ENCODE assay signal across 19 cellular contexts in genomic region chr11:2693851-2694261, GRCh38. TPM values are rescaled to one million over a fixed set of nuclear protein-coding genes. Genes with fewer than 3 reads are reported as not detected.
DNase-seq lines count a peak whose midpoint lies in the region; ATAC-seq and TF ChIP-seq lines count a peak whose summit lies in the region.
"Had no signal": no experiment of that assay in that cellular context is flagged by ENCODE, and none has a peak within 500 bp of the region (broad histone marks: within the 10 kb centered on the region; RNA-seq: fewer than 3 reads in every experiment).

No MANE protein-coding gene starts in this region.

- POLR2A ChIA-PET in activated CD4-positive, alpha-beta T cell treated with anti-CD3 and anti-CD28 coated beads for 36 hours (lab: Charles Lee), result no interaction called here

- no peak overlapping the region for H3K4me2 ChIP-seq in OCI-LY1 (ENCODE audit: low read length)

- no peaks in the 10 kb centered on the region for H3K27me3 Mint-ChIP-seq in activated CD4-positive, alpha-beta T cell treated with anti-CD3 and anti-CD28 coated beads for 36 hours
- H3K27me3 Mint-ChIP-seq: naive B cell had no signal

- DNase-seq in activated CD4-positive, alpha-beta T cell treated with anti-CD3 and anti-CD28 coated beads for 36 hours, result peak; percentile 2
- DNase-seq in activated CD4-positive, alpha-beta T cell treated with anti-CD3 and anti-CD28 coated beads, Interleukin-2, amount 50 U/mL, for 4 hours, result no peak
- no peak for DNase-seq in iPS DF 6.9 (ENCODE audit: low read depth, low spot score)
- DNase-seq in posterior vena cava (ENCODE audit: low spot score), result peak; percentile 61
- DNase-seq in EL, result no peak
- DNase-seq in thyroid gland, result no peak
- no peak for DNase-seq in activated gamma-delta T cell (lab: John Stamatoyannopoulos, UW)
- DNase-seq: amniotic stem cell; colonic mucosa; Karpas-422; naive B cell; NCI-H1436 treated with DMSO at 0.1 percent for 48 hours; NCI-H510A; stimulated activated CD4-positive, alpha-beta T cell treated with anti-CD3 and anti-CD28 coated beads, Interleukin-2, amount 100 ng/mL, for 48 hours had no signal

- H3K27ac Mint-ChIP-seq in activated CD4-positive, alpha-beta T cell treated with anti-CD3 and anti-CD28 coated beads for 36 hours, result no peak overlapping the region

- H3K27me3 ChIP-seq in OCI-LY1 (ENCODE audit: insufficient read depth, low read length), result no peaks in the 10 kb centered on the region
- no peaks in the 10 kb centered on the region for H3K27me3 ChIP-seq in iPS DF 6.9 (ENCODE audit: control insufficient read depth, insufficient read depth, low read length)
- H3K27me3 ChIP-seq in thyroid gland, result no peaks in the 10 kb centered on the region
- H3K27me3 ChIP-seq: colonic mucosa, esophagus muscularis mucosa, uterus had no signal

- no peaks in the 10 kb centered on the region for H3K9me2 ChIP-seq in OCI-LY1 (ENCODE audit: low read depth, low read length)

- whole genome bisulfite sequencing in iPS DF 6.9 (ENCODE audit: insufficient coverage, insufficient read length), result no CpG with 5 or more reads among the region's 7 CpGs
- 75 to 77% methylated on average over 6 to 7 of the region's 7 CpGs for WGBS in thyroid gland, 2 donors

- no peak for ATAC-seq in activated CD4-positive, alpha-beta T cell treated with anti-CD3 and anti-CD28 coated beads for 36 hours
- ATAC-seq: activated CD4-positive, CD25-positive, alpha-beta regulatory T cell treated with anti-CD3 and anti-CD28 coated beads, Interleukin-2, amount 50 U/mL, for 24 hours; Panc1 had no signal

- peaks cover 69% of the 10 kb centered on the region for H3K4me1 ChIP-seq in OCI-LY1 (ENCODE audit: insufficient read depth, low read length, severe bottlenecking)
- H3K4me1 ChIP-seq in iPS DF 6.9 (ENCODE audit: control insufficient read depth, insufficient read depth, low read length), result peaks cover 41% of the 10 kb centered on the region
- H3K4me1 ChIP-seq in thyroid gland, result peaks cover 18 to 21% of the 10 kb centered on the region in 2 donors
- H3K4me1 ChIP-seq: uterus had no signal

- no peak overlapping the region for H2AFZ ChIP-seq in OCI-LY1 (ENCODE audit: low read length)

- no peaks in the 10 kb centered on the region for H3K36me3 ChIP-seq in OCI-LY1 (ENCODE audit: insufficient read depth, low read length)
- H3K36me3 ChIP-seq in iPS DF 6.9 (ENCODE audit: control insufficient read depth, insufficient read depth, low read length), result no peaks in the 10 kb centered on the region; the same call in 1 of the 2 replicates
- H3K36me3 ChIP-seq in thyroid gland, result no peaks in the 10 kb centered on the region
- H3K36me3 ChIP-seq: colonic mucosa, esophagus muscularis mucosa, uterus had no signal

- H3K79me2 ChIP-seq in OCI-LY1 (ENCODE audit: insufficient read depth, low read length), result peaks cover 18% of the 10 kb centered on the region

- peaks cover 6% of the 10 kb centered on the region for H3K36me3 Mint-ChIP-seq in activated CD4-positive, alpha-beta T cell treated with anti-CD3 and anti-CD28 coated beads for 36 hours (ENCODE audit: low read depth)
- H3K36me3 Mint-ChIP-seq: naive B cell had no signal

- no peak for TF ChIP-seq POLR2A in thyroid gland (IDR thresholded peaks at IDR 0.05)

- no peak overlapping the region for H3K4me3 ChIP-seq in OCI-LY1 (ENCODE audit: low read depth, low read length, poor library complexity, severe bottlenecking)
- H3K4me3 ChIP-seq in iPS DF 6.9 (ENCODE audit: low read length), result no peak overlapping the region
- H3K4me3 ChIP-seq in thyroid gland (replicated peaks in 1 of 3), result no peak overlapping the region
- H3K4me3 ChIP-seq: colonic mucosa, esophagus muscularis mucosa, uterus had no signal

- H3K27ac ChIP-seq in OCI-LY1 (ENCODE audit: low read depth, low read length, poor library complexity, severe bottlenecking) (no peak overlapping the region), iPS DF 6.9 (ENCODE audit: low read length) (peak overlapping the region; percentile 60), thyroid gland (no peak overlapping the region)
- H3K27ac ChIP-seq: colonic mucosa, esophagus muscularis mucosa, uterus had no signal

- no peaks in the 10 kb centered on the region for H3F3A ChIP-seq in OCI-LY1 (ENCODE audit: insufficient read depth, low read length)

- H3K9me3 ChIP-seq in OCI-LY1 (ENCODE audit: low read length), result no peaks in the 10 kb centered on the region
- no peaks in the 10 kb centered on the region for H3K9me3 ChIP-seq in iPS DF 6.9 (ENCODE audit: control insufficient read depth, insufficient read depth, low read length)
- no peaks in the 10 kb centered on the region for H3K9me3 ChIP-seq in thyroid gland
- H3K9me3 ChIP-seq: colonic mucosa, esophagus muscularis mucosa, uterus had no signal

- no peaks in the 10 kb centered on the region for H3K9me3 Mint-ChIP-seq in activated CD4-positive, alpha-beta T cell treated with anti-CD3 and anti-CD28 coated beads for 36 hours (ENCODE audit: low read depth)

- no peaks in the 10 kb centered on the region for H4K20me1 ChIP-seq in OCI-LY1 (ENCODE audit: insufficient read depth, low read length)

- no peak overlapping the region for H3K9ac ChIP-seq in OCI-LY1 (ENCODE audit: low read length)

- peaks cover 7% of the 10 kb centered on the region for H3K4me1 Mint-ChIP-seq in activated CD4-positive, alpha-beta T cell treated with anti-CD3 and anti-CD28 coated beads for 36 hours

- H3K4me3 Mint-ChIP-seq in activated CD4-positive, alpha-beta T cell treated with anti-CD3 and anti-CD28 coated beads for 36 hours, result no peak overlapping the region

- TF ChIP-seq CTCF in OCI-LY1 (IDR thresholded peaks at IDR 0.05; ENCODE audit: low read length) (0 out of 2 replicates have a peak, but pooled peaks have one; percentile 9), thyroid gland (IDR thresholded peaks at IDR 0.05) (no peak)

- CTCF ChIA-PET in activated CD4-positive, alpha-beta T cell treated with anti-CD3 and anti-CD28 coated beads for 36 hours (lab: Charles Lee), result no interaction called here

- intact Hi-C loops in activated CD4-positive, alpha-beta T cell treated with anti-CD3 and anti-CD28 coated beads for 36 hours (cut with DNase I, micrococcal nuclease), result no loop called here
- intact Hi-C loops in posterior vena cava (cut with DNase I) (no loop called here), thyroid gland (cut with DNase I) (no loop called here)

RNA-seq across cellular contexts. Expression of gene KCNQ1OT1, which starts 5.9 kb away (rescaled TPM):
- total RNA-seq in activated CD4-positive, alpha-beta T cell treated with anti-CD3 and anti-CD28 coated beads for 36 hours, result under 1 TPM; 0.16 TPM
- total RNA-seq in posterior vena cava (1 to 10 TPM; 1.8 to 3.5 TPM), thyroid gland (1 to 10 TPM; 2.0 to 4.1 (median 3.2) TPM)

Comparison
In these comparisons a context has a peak if more than half of its experiments do, and no peak if none do; other contexts are left out.
1. DNase-seq: peak in activated CD4-positive, alpha-beta T cell treated with anti-CD3 and anti-CD28 coated beads for 36 hours (single experiment) and posterior vena cava (single experiment); none in activated CD4-positive, alpha-beta T cell treated with anti-CD3 and anti-CD28 coated beads, Interleukin-2, amount 50 U/mL, for 4 hours (0 of 2), iPS DF 6.9 (single experiment), EL (single experiment), thyroid gland (0 of 2) and activated gamma-delta T cell (single experiment).